ENCODE assay signal across 9 cellular contexts in the genomic region with DNA sequence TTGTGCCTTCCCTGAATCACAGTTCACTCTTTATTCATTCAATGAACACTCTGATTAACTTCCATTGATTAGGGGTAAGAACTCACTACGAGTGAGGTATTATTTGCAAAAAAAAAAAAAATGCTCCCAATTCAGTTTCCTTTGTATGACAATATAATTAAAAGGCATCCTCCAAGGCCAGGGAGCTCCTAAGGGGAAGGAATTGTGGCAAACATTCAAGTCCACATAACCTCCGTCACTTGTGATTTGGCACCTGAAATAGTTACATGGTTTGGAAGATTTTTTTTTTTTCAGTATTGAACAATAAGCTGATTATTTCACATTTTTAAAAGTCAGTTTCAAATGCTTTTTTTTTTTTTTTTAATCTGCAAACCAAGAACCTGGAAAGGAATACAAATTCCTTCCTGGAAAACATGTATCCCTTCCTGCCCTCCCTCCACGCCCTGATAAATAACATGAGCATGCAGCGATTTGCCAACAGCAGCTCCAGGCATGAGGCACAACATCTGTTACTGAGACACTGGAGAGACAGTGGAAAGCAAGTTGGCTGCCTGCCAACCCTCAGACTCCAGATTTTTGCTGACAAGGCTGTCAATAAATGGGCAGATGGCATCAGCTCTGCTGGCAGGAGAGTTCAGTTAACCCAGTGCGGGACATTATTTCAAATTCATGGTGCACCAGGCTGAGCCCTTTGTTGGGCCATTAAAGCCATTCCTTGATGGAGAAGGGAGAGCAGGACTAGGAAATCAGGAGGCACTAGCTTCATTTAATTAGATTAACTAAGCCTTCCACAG.
DNase-seq lines count a peak whose midpoint lies in the region; ATAC-seq and TF ChIP-seq lines count a peak whose summit lies in the region.
"Had no signal": no experiment of that assay in that cellular context is flagged by ENCODE, and none has a peak within 500 bp of the region (broad histone marks: within the 10 kb centered on the region; RNA-seq: fewer than 3 reads in every experiment).

No MANE protein-coding gene starts in this region.

- H3K4me1 Mint-ChIP-seq in endothelial cell (ENCODE audit: unreplicated experiment): peaks cover 64% of the 10 kb centered on the region
- H3K4me1 Mint-ChIP-seq in neural progenitor cell: peaks cover 43% of the 10 kb centered on the region

- peak overlapping the region; percentile 88 for H3K27ac Mint-ChIP-seq in endothelial cell (ENCODE audit: unreplicated experiment)
- H3K27ac Mint-ChIP-seq in neural progenitor cell: peak overlapping the region; percentile 39

- H3K4me1 ChIP-seq in neural progenitor cell: peaks cover 34% of the 10 kb centered on the region

- no peaks in the 10 kb centered on the region for H3K79me2 ChIP-seq in neural progenitor cell (ENCODE audit: low read depth)

- no peak overlapping the region for H3K4me2 ChIP-seq in neural progenitor cell

- H3K36me3 Mint-ChIP-seq in endothelial cell (ENCODE audit: low read depth, unreplicated experiment) (no peaks in the 10 kb centered on the region), neural progenitor cell (no peaks in the 10 kb centered on the region)

- H3K4me3 ChIP-seq in neural progenitor cell: no peak overlapping the region

- H4K20me1 ChIP-seq in neural progenitor cell (ENCODE audit: low read depth): peaks cover 49% of the 10 kb centered on the region

- H2AFZ ChIP-seq in neural progenitor cell (replicated peaks): no peak overlapping the region

- peak; percentile 7 for DNase-seq in GDM1 (lab: John Stamatoyannopoulos, UW)
- DNase-seq in NCI-H526 (lab: John Stamatoyannopoulos, UW): peak; percentile 85 to 90
- DNase-seq in endothelial cell (ENCODE audit: low spot score): peak; percentile 28
- peak; percentile 41 for DNase-seq in neural progenitor cell (ENCODE audit: low spot score)

- no peaks in the 10 kb centered on the region for H3K36me3 ChIP-seq in neural progenitor cell
- H3K36me3 ChIP-seq: neutrophil had no signal

- H3K4me3 Mint-ChIP-seq in endothelial cell (ENCODE audit: unreplicated experiment) (no peak overlapping the region), neural progenitor cell (no peak overlapping the region)

- H3K27me3 Mint-ChIP-seq in endothelial cell (ENCODE audit: unreplicated experiment): peaks cover 5% of the 10 kb centered on the region
- H3K27me3 Mint-ChIP-seq in neural progenitor cell (ENCODE audit: insufficient read depth, low read depth): no peaks in the 10 kb centered on the region

- H3F3A ChIP-seq in neural progenitor cell (ENCODE audit: low read depth): peaks cover 4% of the 10 kb centered on the region

- no peaks in the 10 kb centered on the region for H3K27me3 ChIP-seq in neural progenitor cell
- H3K27me3 ChIP-seq: neutrophil had no signal

- TF ChIP-seq CTCF in endothelial cell (IDR thresholded peaks at IDR 0.05; ENCODE audit: unreplicated experiment): no peak
- no peak for TF ChIP-seq CTCF in neural progenitor cell (IDR thresholded peaks at IDR 0.05)

- H3K27ac ChIP-seq in neural progenitor cell: no peak overlapping the region
- H3K27ac ChIP-seq: neutrophil had no signal

- H3K9ac ChIP-seq in neural progenitor cell: no peak overlapping the region

- no peaks in the 10 kb centered on the region for H3K9me3 ChIP-seq in neural progenitor cell (ENCODE audit: low read depth)
- H3K9me3 ChIP-seq: neutrophil had no signal

- ATAC-seq in HG03025 (IDR thresholded peaks at IDR 0.05; ENCODE audit: low FRiP score, unreplicated experiment): no peak
- ATAC-seq in HG03442 (IDR thresholded peaks at IDR 0.05; ENCODE audit: unreplicated experiment): no peak
- no peak for ATAC-seq in HG03378 (IDR thresholded peaks at IDR 0.05; ENCODE audit: unreplicated experiment)
- no peak for ATAC-seq in HG02623 (IDR thresholded peaks at IDR 0.05; ENCODE audit: unreplicated experiment)

- H3K9me3 Mint-ChIP-seq in endothelial cell (ENCODE audit: unreplicated experiment) (no peaks in the 10 kb centered on the region), neural progenitor cell (no peaks in the 10 kb centered on the region)

Comparison
In these comparisons a context has a peak if more than half of its experiments do, and no peak if none do; other contexts are left out.
1. DNase-seq: peak in every context shown above with its lines; median percentile 88 in NCI-H526; 41 in neural progenitor cell; 28 in endothelial cell; 7 in GDM1.